ENCODE assay signal across 8 cellular contexts in the genomic region with DNA sequence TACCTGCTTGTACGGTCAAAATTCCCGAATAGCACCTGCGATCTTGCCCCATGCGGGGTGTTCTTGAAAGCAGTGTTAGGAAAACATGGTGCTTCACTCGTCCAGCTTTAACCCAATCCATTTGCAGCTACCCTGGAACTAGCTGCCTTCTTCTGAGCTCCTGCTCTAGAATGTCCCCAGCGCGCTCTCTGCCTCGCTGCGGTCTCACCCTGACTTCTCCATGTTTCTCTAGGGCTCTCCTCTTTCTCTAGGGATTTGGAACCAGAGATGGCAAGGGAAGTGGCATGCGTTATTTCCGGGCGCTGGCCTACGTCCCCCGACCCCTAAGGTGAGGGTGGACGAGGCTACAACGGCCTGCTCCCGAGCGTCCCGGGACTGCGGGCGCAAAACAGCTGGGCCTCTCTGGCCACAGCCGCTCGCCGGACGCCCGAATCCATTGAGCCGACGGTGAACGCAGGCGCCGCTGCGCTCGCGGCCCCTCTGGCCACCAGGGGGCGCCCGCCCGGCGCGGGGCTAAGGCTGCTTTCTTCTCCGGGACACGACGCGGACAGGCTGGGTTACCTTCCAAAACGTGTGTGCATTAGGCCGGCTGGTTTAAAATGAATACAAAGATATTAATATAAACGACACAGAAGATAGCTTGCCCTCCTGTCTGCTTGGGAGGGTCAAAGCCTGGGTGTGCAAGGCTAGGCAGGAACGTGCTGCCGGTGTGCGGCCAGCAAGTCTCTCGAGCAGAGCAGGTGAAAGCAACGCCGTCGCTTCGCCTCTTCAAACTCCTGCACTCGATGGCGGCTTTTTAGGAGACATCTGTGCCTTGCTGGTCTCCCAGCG. TPM values are rescaled to one million over a fixed set of nuclear protein-coding genes. Genes with fewer than 3 reads are reported as not detected.
DNase-seq lines count a peak whose midpoint lies in the region; ATAC-seq and TF ChIP-seq lines count a peak whose summit lies in the region.

No MANE protein-coding gene starts in this region.

- no peak overlapping the region for H3K4me2 ChIP-seq in Karpas-422 (ENCODE audit: low read depth, low read length, poor library complexity, severe bottlenecking)

- H4K20me1 ChIP-seq in Karpas-422 (ENCODE audit: insufficient read depth, low read depth, low read length): no peaks in the 10 kb centered on the region

- H3K4me3 ChIP-seq in right atrium auricular region: peak overlapping the region; percentile 88 to 97
- H3K4me3 ChIP-seq in prostate gland: peak overlapping the region; percentile 81 to 88
- no peak overlapping the region for H3K4me3 ChIP-seq in Karpas-422 (ENCODE audit: low read length)

- peak; percentile 48 for ATAC-seq in GM21737 (IDR thresholded peaks at IDR 0.05; ENCODE audit: unreplicated experiment)

- H3K27me3 ChIP-seq in right atrium auricular region (no peaks in the 10 kb centered on the region), prostate gland (replicated peaks; ENCODE audit: insufficient read depth) (no peaks in the 10 kb centered on the region), Karpas-422 (ENCODE audit: low read length) (no peaks in the 10 kb centered on the region)

- 1% methylated on average over 57 of the region's 57 CpGs for WGBS in prostate gland

- H3K4me1 ChIP-seq in right atrium auricular region: peaks cover 0 to 26% of the 10 kb centered on the region in 2 donors
- no peaks in the 10 kb centered on the region for H3K4me1 ChIP-seq in prostate gland (replicated peaks)
- no peaks in the 10 kb centered on the region for H3K4me1 ChIP-seq in Karpas-422 (ENCODE audit: low read length)

- TF ChIP-seq CTCF in right atrium auricular region (IDR thresholded peaks at IDR 0.05) (peak; percentile 93 to 99), prostate gland (IDR thresholded peaks at IDR 0.05) (peak; percentile 93 to 98 (median 96))

- no peaks in the 10 kb centered on the region for H3K9me2 ChIP-seq in Karpas-422 (replicated peaks; ENCODE audit: insufficient read depth, low read length)

- peak; percentile 81 for DNase-seq in EL
- peak; percentile 74 to 76 for DNase-seq in Kasumi-1 (lab: John Stamatoyannopoulos, UW)
- peak; percentile 76 for DNase-seq in SW480 (ENCODE audit: low spot score)
- peak; percentile 16 to 95 (median 71) for DNase-seq in amygdala (lab: John Stamatoyannopoulos, UW)
- DNase-seq in right atrium auricular region (ENCODE audit: low spot score): peak; percentile 90
- peak; percentile 81 for DNase-seq in prostate gland (ENCODE audit: low spot score)
- DNase-seq in Karpas-422: no peak

- H3K9ac ChIP-seq in Karpas-422 (ENCODE audit: low read length): no peak overlapping the region

- H3K9me3 ChIP-seq in right atrium auricular region (no peaks in the 10 kb centered on the region), prostate gland (no peaks in the 10 kb centered on the region), Karpas-422 (ENCODE audit: low read length) (peaks cover 7% of the 10 kb centered on the region)

- peak; percentile 31 for TF ChIP-seq POLR2A in prostate gland (IDR thresholded peaks at IDR 0.05)

- H3K79me2 ChIP-seq in Karpas-422 (ENCODE audit: low read length): no peaks in the 10 kb centered on the region

- intact Hi-C loops in prostate gland (cut with DNase I): no loop called here

- no peaks in the 10 kb centered on the region for H3K36me3 ChIP-seq in right atrium auricular region
- no peaks in the 10 kb centered on the region for H3K36me3 ChIP-seq in prostate gland
- no peaks in the 10 kb centered on the region for H3K36me3 ChIP-seq in Karpas-422 (ENCODE audit: insufficient read depth, low read length)

- H2AFZ ChIP-seq in Karpas-422 (ENCODE audit: low read length): no peak overlapping the region

- peak overlapping the region; percentile 97 to 99 for H3K27ac ChIP-seq in right atrium auricular region
- H3K27ac ChIP-seq in prostate gland: peak overlapping the region; percentile 94 to 96
- no peak overlapping the region for H3K27ac ChIP-seq in Karpas-422 (ENCODE audit: low read length)

RNA-seq across cellular contexts. Expression of gene SPRY2, which starts 1.8 kb away (rescaled TPM):
- total RNA-seq in right atrium auricular region (10 to 100 TPM; 33.1 to 38.9 TPM), prostate gland (10 to 100 TPM; 21.5 to 31.3 TPM)
- total RNA-seq in Karpas-422 (2014; rRNA removed; shearing (Covaris generic); ENCODE audit: low replicate concordance): not detected in 2 replicates

Comparison
In these comparisons a context has a peak if more than half of its experiments do, and no peak if none do; other contexts are left out.
1. RNA of gene SPRY2, which starts 1.8 kb away (total RNA-seq): 33.1 to 38.9 TPM in right atrium auricular region and 21.5 to 31.3 TPM in prostate gland; not detected in Karpas-422; every median in the first group is over 10 times any median in the second.